7 cellular contexts compared by ENCODE assay signal in the genomic region with DNA sequence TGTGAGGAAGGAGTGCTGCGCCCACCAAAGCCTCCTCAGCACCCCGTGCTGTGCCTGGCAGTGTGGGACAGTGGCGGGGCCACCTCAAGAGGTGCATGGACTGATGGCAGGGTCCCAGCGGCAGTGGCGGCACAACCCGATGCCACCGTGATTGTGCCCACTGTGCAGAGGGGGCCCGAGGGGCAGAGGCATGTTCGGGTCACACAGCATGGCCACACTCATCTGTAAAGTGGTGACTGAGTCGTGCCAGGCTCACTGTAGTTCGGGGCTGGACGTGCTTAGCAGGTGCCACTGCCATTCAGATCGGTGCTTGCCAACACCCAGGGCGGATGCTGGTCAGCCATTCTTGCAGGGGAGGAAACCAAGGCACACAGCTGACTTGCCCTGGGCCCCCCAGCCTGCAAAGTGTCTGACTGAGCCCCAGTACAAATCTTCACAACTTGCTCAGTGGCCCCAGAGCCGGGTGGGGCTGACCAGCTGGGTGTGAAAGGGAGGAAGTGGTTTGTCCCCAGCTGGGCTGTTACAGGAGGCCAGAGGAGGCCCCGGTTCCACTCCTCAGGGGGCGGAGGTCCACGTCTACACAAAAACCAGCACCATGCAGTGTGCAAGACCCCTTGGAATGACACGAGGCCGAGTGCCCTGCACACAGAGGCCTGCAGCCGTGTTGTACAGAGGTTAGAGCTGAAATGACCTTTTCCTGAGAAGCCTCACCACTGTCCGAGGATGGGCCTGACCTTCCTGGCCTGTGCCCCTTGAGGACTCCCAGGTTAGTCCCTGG. TPM values are rescaled to one million over a fixed set of nuclear protein-coding genes. Genes with fewer than 3 reads are reported as not detected.
DNase-seq lines count a peak whose midpoint lies in the region; FAIRE-seq and TF ChIP-seq lines count a peak whose summit lies in the region.

No MANE protein-coding gene starts in this region.

- no peaks in the 10 kb centered on the region for H3K9me3 ChIP-seq in Peyer's patch
- peaks cover 0 to 9% (median 2%) of the 10 kb centered on the region in 4 donors for H3K9me3 ChIP-seq in esophagus muscularis mucosa

- DNase-seq in GM20000 (ENCODE audit: low spot score) (peak; percentile 51), Peyer's patch (peak in 2 of 3 donors; percentile 81 to 87), esophagus muscularis mucosa (ENCODE audit: extremely low spot score) (no peak), NCI-H510A (lab: John Stamatoyannopoulos, UW) (no peak), frontal cortex (ENCODE audit: low spot score in 2 of 2) (no peak), ACHN (no peak)

- H3K27me3 Mint-ChIP-seq in stimulated activated naive CD8-positive, alpha-beta T cell treated with anti-CD3 and anti-CD28 coated beads, Interleukin-15, Interleukin-2, amounts not matched to agents 100 ng/mL and 50 ng/mL, for 24 hours, result no peaks in the 10 kb centered on the region

- peak overlapping the region; percentile 87 to 94 (median 90) for H3K27ac ChIP-seq in Peyer's patch
- peak overlapping the region in 3 of 4 donors; percentile 40 to 56 (median 52) for H3K27ac ChIP-seq in esophagus muscularis mucosa (replicated peaks in 1 of 4)

- peak overlapping the region; percentile 50 to 71 (median 59) for H3K4me3 ChIP-seq in Peyer's patch
- H3K4me3 ChIP-seq in esophagus muscularis mucosa, result peak overlapping the region; percentile 32 to 52 (median 37)

- FAIRE-seq in frontal cortex (lab: Jason Lieb, UNC), result no peak

- 80% methylated on average over 10 of the region's 22 CpGs for WGBS in esophagus muscularis mucosa

- peak overlapping the region; percentile 99 for H3K27ac Mint-ChIP-seq in stimulated activated naive CD8-positive, alpha-beta T cell treated with anti-CD3 and anti-CD28 coated beads, Interleukin-15, Interleukin-2, amounts not matched to agents 100 ng/mL and 50 ng/mL, for 24 hours

- TF ChIP-seq POLR2A in Peyer's patch (IDR thresholded peaks at IDR 0.05), result no peak
- TF ChIP-seq POLR2A in esophagus muscularis mucosa (IDR thresholded peaks at IDR 0.05; ENCODE audit: low read depth), result no peak

- H3K4me3 Mint-ChIP-seq in stimulated activated naive CD8-positive, alpha-beta T cell treated with anti-CD3 and anti-CD28 coated beads, Interleukin-15, Interleukin-2, amounts not matched to agents 100 ng/mL and 50 ng/mL, for 24 hours, result peak overlapping the region; percentile 96

- H3K27me3 ChIP-seq in Peyer's patch (no peaks in the 10 kb centered on the region), esophagus muscularis mucosa (no peaks in the 10 kb centered on the region)

- TF ChIP-seq EP300 in esophagus muscularis mucosa (IDR thresholded peaks at IDR 0.05), result no peak

- peaks cover 35% of the 10 kb centered on the region for H3K36me3 Mint-ChIP-seq in stimulated activated naive CD8-positive, alpha-beta T cell treated with anti-CD3 and anti-CD28 coated beads, Interleukin-15, Interleukin-2, amounts not matched to agents 100 ng/mL and 50 ng/mL, for 24 hours (ENCODE audit: low read depth)

- intact Hi-C loops in esophagus muscularis mucosa (cut with DNase I), result no loop called here

- peaks cover 0 to 37% (median 8%) of the 10 kb centered on the region in 4 donors for H3K4me1 ChIP-seq in Peyer's patch
- peaks cover 0 to 5% (median 1%) of the 10 kb centered on the region in 4 donors for H3K4me1 ChIP-seq in esophagus muscularis mucosa

- H3K36me3 ChIP-seq in Peyer's patch, result no peaks in the 10 kb centered on the region
- H3K36me3 ChIP-seq in esophagus muscularis mucosa, result no peaks in the 10 kb centered on the region

- in situ Hi-C loops in ACHN (cut with HindIII; ENCODE audit: low pct_ligation_motif_present, low pct_unique_long_range_greater_than_20kb, low sequenced_read_pairs), result no loop called here

- no peak for TF ChIP-seq CTCF in GM20000 (IDR thresholded peaks at IDR 0.05; ENCODE audit: extremely low read depth, missing control alignments)
- no peak for TF ChIP-seq CTCF in Peyer's patch (IDR thresholded peaks at IDR 0.05)
- TF ChIP-seq CTCF in esophagus muscularis mucosa (IDR thresholded peaks at IDR 0.05), result no peak

- peaks cover 4% of the 10 kb centered on the region for H3K9me3 Mint-ChIP-seq in stimulated activated naive CD8-positive, alpha-beta T cell treated with anti-CD3 and anti-CD28 coated beads, Interleukin-15, Interleukin-2, amounts not matched to agents 100 ng/mL and 50 ng/mL, for 24 hours

- peaks cover 80% of the 10 kb centered on the region for H3K4me1 Mint-ChIP-seq in stimulated activated naive CD8-positive, alpha-beta T cell treated with anti-CD3 and anti-CD28 coated beads, Interleukin-15, Interleukin-2, amounts not matched to agents 100 ng/mL and 50 ng/mL, for 24 hours (ENCODE audit: low read depth)

RNA-seq across cellular contexts. Expression of gene FGD3, which starts 17.8 kb away (rescaled TPM):
- total RNA-seq in Peyer's patch (10 to 100 TPM in 1 of 4 donors, 1 to 10 TPM in 3; 4.6 to 48.7 (median 7.8) TPM), esophagus muscularis mucosa (1 to 10 TPM; 4.3 to 5.1 (median 4.9) TPM), frontal cortex (17.9 TPM)

Comparison
In these comparisons a context has a peak if more than half of its experiments do, and no peak if none do; other contexts are left out.
1. DNase-seq: peak in GM20000 (single experiment) and Peyer's patch (2 of 3); none in esophagus muscularis mucosa (single experiment), NCI-H510A (single experiment), frontal cortex (0 of 2) and ACHN (single experiment).